Comparison of ENCODE assay signal across 21 cellular contexts in genomic region chr6:91449539-91449938, GRCh38.
"Had no signal": no experiment of that assay in that cellular context is flagged by ENCODE, and none has a peak within 500 bp of the region (broad histone marks: within the 10 kb centered on the region; RNA-seq: fewer than 3 reads in every experiment).

No MANE protein-coding gene starts in this region.

- H2AFZ ChIP-seq: hepatocyte had no signal

- H3K9me3 ChIP-seq: esophagus muscularis mucosa, mucosa of descending colon, neutrophil, psoas muscle, right lobe of liver, tibial artery, upper lobe of right lung, vagina had no signal

- H3K27ac ChIP-seq: coronary artery, epithelial cell of prostate, esophagus muscularis mucosa, foreskin keratinocyte, hepatocyte, neutrophil, psoas muscle, right lobe of liver, tibial artery, upper lobe of right lung, vagina had no signal

- H3K36me3 Mint-ChIP-seq: naive thymus-derived CD8-positive, alpha-beta T cell; stimulated activated effector memory CD8-positive, alpha-beta T cell treated with anti-CD3 and anti-CD28 coated beads, Interleukin-12 subunit alpha, Interleukin-12 subunit beta, amount 100 ng/mL, for 72 hours had no signal

- H3K79me2 ChIP-seq: hepatocyte had no signal

- H3K27me3 ChIP-seq: esophagus muscularis mucosa, foreskin keratinocyte, hepatocyte, neutrophil, right lobe of liver, tibial artery, upper lobe of right lung, vagina had no signal

- H3K4me2 ChIP-seq: hepatocyte had no signal

- ATAC-seq: foreskin keratinocyte; mucosa of descending colon; naive thymus-derived CD8-positive, alpha-beta T cell; psoas muscle; right lobe of liver; stimulated activated effector memory CD8-positive, alpha-beta T cell treated with anti-CD3 and anti-CD28 coated beads, Interleukin-12 subunit alpha, Interleukin-12 subunit beta, amount 100 ng/mL, for 72 hours; stimulated activated naive CD8-positive, alpha-beta T cell treated with anti-CD3 and anti-CD28 coated beads, Interleukin-15, Interleukin-2, amounts not matched to agents 100 U/mL and 50 U/mL, for 24 hours; upper lobe of right lung had no signal

- H3K4me3 Mint-ChIP-seq: naive thymus-derived CD8-positive, alpha-beta T cell; stimulated activated effector memory CD8-positive, alpha-beta T cell treated with anti-CD3 and anti-CD28 coated beads, Interleukin-12 subunit alpha, Interleukin-12 subunit beta, amount 100 ng/mL, for 72 hours had no signal

- H3K27me3 Mint-ChIP-seq: naive thymus-derived CD8-positive, alpha-beta T cell had no signal

- H3K9me3 Mint-ChIP-seq: naive thymus-derived CD8-positive, alpha-beta T cell had no signal

- DNase-seq: effector CD4-positive, alpha-beta T cell; foreskin keratinocyte; head of caudate nucleus; kidney glomerular epithelial cell; mucosa of descending colon; naive thymus-derived CD8-positive, alpha-beta T cell; psoas muscle; retina; right lobe of liver; stimulated activated CD4-positive, alpha-beta T cell treated with anti-CD3 and anti-CD28 coated beads, Interleukin-4, amount 100 ng/mL, for 1 hour; stimulated activated CD8-positive, alpha-beta memory T cell treated with anti-CD3 and anti-CD28 coated beads, Interleukin-4, amount 100 ng/mL, for 48 hours; stimulated activated naive CD8-positive, alpha-beta T cell treated with anti-CD3 and anti-CD28 coated beads, Interleukin-15, Interleukin-2, amounts not matched to agents 100 U/mL and 50 U/mL, for 24 hours; tibial artery; upper lobe of right lung had no signal

- H3K4me1 ChIP-seq: esophagus muscularis mucosa, foreskin keratinocyte, psoas muscle, right lobe of liver, tibial artery, upper lobe of right lung, vagina had no signal

- H3K4me1 Mint-ChIP-seq: naive thymus-derived CD8-positive, alpha-beta T cell; stimulated activated effector memory CD8-positive, alpha-beta T cell treated with anti-CD3 and anti-CD28 coated beads, Interleukin-12 subunit alpha, Interleukin-12 subunit beta, amount 100 ng/mL, for 72 hours had no signal

- H3K36me3 ChIP-seq: esophagus muscularis mucosa, neutrophil, right lobe of liver, tibial artery, upper lobe of right lung, vagina had no signal

- H3K4me3 ChIP-seq: coronary artery, esophagus muscularis mucosa, hepatocyte, mucosa of descending colon, psoas muscle, right lobe of liver, tibial artery, upper lobe of right lung, vagina had no signal

- H3K27ac Mint-ChIP-seq: naive thymus-derived CD8-positive, alpha-beta T cell; stimulated activated effector memory CD8-positive, alpha-beta T cell treated with anti-CD3 and anti-CD28 coated beads, Interleukin-12 subunit alpha, Interleukin-12 subunit beta, amount 100 ng/mL, for 72 hours had no signal
